ENCODE assay signal across 8 cellular contexts in genomic region chrX:46758956-46759644, GRCh38. TPM values are rescaled to one million over a fixed set of nuclear protein-coding genes. Genes with fewer than 3 reads are reported as not detected.
DNase-seq lines count a peak whose midpoint lies in the region; ATAC-seq and TF ChIP-seq lines count a peak whose summit lies in the region.

SLC9A7 (minus strand) TSS chrX:46759118; CDS start chrX:46759029, 89 bp downstream.

- H3K4me1 ChIP-seq in heart left ventricle, result peaks cover 0 to 5% (median 0%) of the 10 kb centered on the region in 12 donors
- H3K4me1 ChIP-seq in urinary bladder (ENCODE audit: insufficient read depth), result no peaks in the 10 kb centered on the region

- peaks cover 0 to 23% (median 0%) of the 10 kb centered on the region in 9 donors for H3K27me3 ChIP-seq in heart left ventricle

- H3K27me3 Mint-ChIP-seq in activated naive CD8-positive, alpha-beta T cell treated with anti-CD3 and anti-CD28 coated beads for 36 hours, result peaks cover 7% of the 10 kb centered on the region
- no peaks in the 10 kb centered on the region for H3K27me3 Mint-ChIP-seq in progenitor cell of endocrine pancreas

- H3K36me3 ChIP-seq in heart left ventricle, result no peaks in the 10 kb centered on the region
- no peaks in the 10 kb centered on the region for H3K36me3 ChIP-seq in urinary bladder (ENCODE audit: insufficient read depth)

- H3K9me3 Mint-ChIP-seq in activated naive CD8-positive, alpha-beta T cell treated with anti-CD3 and anti-CD28 coated beads for 36 hours, result no peaks in the 10 kb centered on the region
- peaks cover 10% of the 10 kb centered on the region for H3K9me3 Mint-ChIP-seq in progenitor cell of endocrine pancreas (ENCODE audit: low read depth)

- H3K9me3 ChIP-seq in heart left ventricle, result peaks cover 0 to 13% (median 0%) of the 10 kb centered on the region in 12 donors

- H3K27ac Mint-ChIP-seq in activated naive CD8-positive, alpha-beta T cell treated with anti-CD3 and anti-CD28 coated beads for 36 hours, result peak within 1 kb of the TSS; percentile 79
- H3K27ac Mint-ChIP-seq in progenitor cell of endocrine pancreas, result peak within 1 kb of the TSS; percentile 70

- peaks cover 15% of the 10 kb centered on the region for H3K4me1 Mint-ChIP-seq in activated naive CD8-positive, alpha-beta T cell treated with anti-CD3 and anti-CD28 coated beads for 36 hours
- peaks cover 11% of the 10 kb centered on the region for H3K4me1 Mint-ChIP-seq in progenitor cell of endocrine pancreas (ENCODE audit: low read depth)

- no peak for DNase-seq in HFF-Myc (ENCODE audit: extremely low read depth, low read depth)
- DNase-seq in NAMALWA (ENCODE audit: low spot score), result peak; percentile 87
- peak; percentile 20 to 50 for DNase-seq in SW 1271 (lab: John Stamatoyannopoulos, UW)
- peak; percentile 81 for DNase-seq in activated naive CD8-positive, alpha-beta T cell treated with anti-CD3 and anti-CD28 coated beads for 36 hours
- DNase-seq in heart left ventricle, result peak; percentile 59 to 87 (median 69)
- DNase-seq in progenitor cell of endocrine pancreas (ENCODE audit: low spot score, unreplicated experiment), result peak; percentile 77

- H3K4me3 ChIP-seq in HFF-Myc (replicated peaks; ENCODE audit: low read depth, low read length) (peak within 1 kb of the TSS; percentile 55), heart left ventricle (peak within 1 kb of the TSS; percentile 9 to 61 (median 48)), urinary bladder (ENCODE audit: low read depth, low read length) (peak within 1 kb of the TSS; percentile 68)

- intact Hi-C loops in heart left ventricle (cut with DNase I), result loop anchor here (1.0 to 5.0 kb wide), 8 partner anchors 33 to 333 kb away; no protein-coding TSS in a partner anchor

- TF ChIP-seq POLR2A in heart left ventricle (IDR thresholded peaks at IDR 0.05), result no peak

- peak; percentile 55 to 90 (median 86) for ATAC-seq in heart left ventricle

- H3K36me3 Mint-ChIP-seq in activated naive CD8-positive, alpha-beta T cell treated with anti-CD3 and anti-CD28 coated beads for 36 hours, result peaks cover 3% of the 10 kb centered on the region
- H3K36me3 Mint-ChIP-seq in progenitor cell of endocrine pancreas (ENCODE audit: insufficient read depth), result no peaks in the 10 kb centered on the region

- peak within 1 kb of the TSS; percentile 93 for H3K4me3 Mint-ChIP-seq in activated naive CD8-positive, alpha-beta T cell treated with anti-CD3 and anti-CD28 coated beads for 36 hours
- H3K4me3 Mint-ChIP-seq in progenitor cell of endocrine pancreas (ENCODE audit: low read depth), result peak within 1 kb of the TSS; percentile 82

- H3K27ac ChIP-seq in heart left ventricle, result peak within 1 kb of the TSS in 2 of 12 donors; percentile 9 to 24
- H3K27ac ChIP-seq in urinary bladder (ENCODE audit: low read depth), result no peak within 1 kb of the TSS

- TF ChIP-seq CTCF in GM12872 (IDR thresholded peaks at IDR 0.05; ENCODE audit: insufficient read depth, low read depth, low read length), result peak; percentile 76
- peak; percentile 56 for TF ChIP-seq CTCF in HFF-Myc (IDR thresholded peaks at IDR 0.05; ENCODE audit: low read depth, low read length, missing control alignments)
- peak; percentile 65 to 84 (median 72) for TF ChIP-seq CTCF in heart left ventricle (IDR thresholded peaks at IDR 0.05)
- peak; percentile 72 for TF ChIP-seq CTCF in progenitor cell of endocrine pancreas (IDR thresholded peaks at IDR 0.05; ENCODE audit: unreplicated experiment)

- 0 to 39% (median 4%) methylated on average over 18 to 83 of the region's 85 CpGs for WGBS in heart left ventricle, 4 donors
- under 1% methylated on average over 79 of the region's 85 CpGs for WGBS in urinary bladder

RNA-seq across cellular contexts. Expression of gene SLC9A7, which starts in this region (rescaled TPM):
- 10 to 100 TPM; 11.5 to 12.4 TPM for total RNA-seq in activated naive CD8-positive, alpha-beta T cell treated with anti-CD3 and anti-CD28 coated beads for 36 hours
- total RNA-seq in heart left ventricle (1 to 10 TPM; 1.9 to 8.6 (median 2.6) TPM), progenitor cell of endocrine pancreas (9.5 and 11.1 TPM in 2 replicates), urinary bladder (4.1 TPM)
- polyA plus RNA-seq in heart left ventricle (1 to 10 TPM in 1 of 2 donors, under 1 TPM in 1; 0.46 to 1.1 TPM), urinary bladder (0.61 TPM)
